Comparison of ENCODE assay signal across 24 cellular contexts in genomic region chr12:130083002-130083401, GRCh38.
"Had no signal": no experiment of that assay in that cellular context is flagged by ENCODE, and none has a peak within 500 bp of the region (broad histone marks: within the 10 kb centered on the region; RNA-seq: fewer than 3 reads in every experiment).

No MANE protein-coding gene starts in this region.

- H3K36me3 Mint-ChIP-seq: stimulated activated naive B cell treated with anti-CD40 and anti-IgM and Interleukin-4, amounts not matched to agents 10 μg/mL and 1 μg/mL and 100 μg/mL, for 72 hours had no signal

- H3K27me3 ChIP-seq: colonic mucosa, gastrocnemius medialis, transverse colon, uterus had no signal

- H3K27ac Mint-ChIP-seq: activated naive CD8-positive, alpha-beta T cell treated with anti-CD3 and anti-CD28 coated beads for 36 hours; activated T-helper 2 cell treated with anti-CD3 and anti-CD28 coated beads, Interferon-gamma antibody, Interleukin-2, Interleukin-4, amounts not matched to agents 10 μg/mL and 5 μg/mL and 100 μg/mL, durations not matched to agents 14 hours and 24 hours and 36 hours; effector memory CD8-positive, alpha-beta T cell; stimulated activated naive B cell treated with anti-CD40 and anti-IgM and Interleukin-4, amounts not matched to agents 10 μg/mL and 1 μg/mL and 100 μg/mL, for 72 hours had no signal

- DNase-seq: activated CD4-positive, alpha-beta T cell treated with anti-CD3 and anti-CD28 coated beads, Interleukin-2, amount 50 U/mL, for 4 hours; activated CD8-positive, alpha-beta memory T cell treated with anti-CD3 and anti-CD28 coated beads for 24 hours; activated CD8-positive, alpha-beta memory T cell treated with anti-CD3 and anti-CD28 coated beads, Interleukin-2, amount 50 U/mL, for 48 hours; activated naive CD4-positive, alpha-beta T cell treated with Interleukin-2 at 50 U/mL for 16 hours; activated naive CD8-positive, alpha-beta T cell treated with anti-CD3 and anti-CD28 coated beads for 36 hours; activated T-cell treated with anti-CD3 and anti-CD28 coated beads, Interleukin-2, amount 50 U/mL, for 4 hours; colonic mucosa; dorsolateral prefrontal cortex; effector memory CD8-positive, alpha-beta T cell; gastrocnemius medialis; head of caudate nucleus; left colon; mesendoderm; mucosa of descending colon; nephron progenitor cell; occipital lobe; posterior cingulate gyrus; stimulated activated CD4-positive, alpha-beta T cell treated with anti-CD3 and anti-CD28 coated beads, Interleukin-2, amount 100 ng/mL, for 48 hours; stimulated activated CD8-positive, alpha-beta memory T cell treated with anti-CD3 and anti-CD28 coated beads, Interleukin-4, amount 100 ng/mL, for 48 hours; stimulated activated naive B cell treated with anti-CD40 and anti-IgM and Interleukin-4, amounts not matched to agents 10 μg/mL and 1 μg/mL and 100 μg/mL, for 72 hours; T-helper 9 cell; transverse colon; uterus had no signal

- H3K4me3 Mint-ChIP-seq: activated naive CD8-positive, alpha-beta T cell treated with anti-CD3 and anti-CD28 coated beads for 36 hours; activated T-cell treated with anti-CD3 and anti-CD28 coated beads, Interleukin-2, amount 50 U/mL, for 4 hours; effector memory CD8-positive, alpha-beta T cell; nephron progenitor cell; stimulated activated naive B cell treated with anti-CD40 and anti-IgM and Interleukin-4, amounts not matched to agents 10 μg/mL and 1 μg/mL and 100 μg/mL, for 72 hours had no signal

- ATAC-seq: activated T-cell treated with anti-CD3 and anti-CD28 coated beads, Interleukin-2, amount 50 U/mL, for 4 hours; effector memory CD8-positive, alpha-beta T cell; gastrocnemius medialis; left colon; mucosa of descending colon; stimulated activated naive B cell treated with anti-CD40 and anti-IgM and Interleukin-4, amounts not matched to agents 10 μg/mL and 1 μg/mL and 100 μg/mL, for 72 hours had no signal

- H3K4me1 ChIP-seq: colonic mucosa, gastrocnemius medialis, transverse colon, uterus had no signal

- H3K27ac ChIP-seq: colonic mucosa, dorsolateral prefrontal cortex, gastrocnemius medialis, transverse colon, uterus had no signal
